In genomic region chr6:134146268-134147032, GRCh38 we compare ENCODE assay signal across 12 cellular contexts.
"Had no signal": no experiment of that assay in that cellular context is flagged by ENCODE, and none has a peak within 500 bp of the region (broad histone marks: within the 10 kb centered on the region; RNA-seq: fewer than 3 reads in every experiment).

No MANE protein-coding gene starts in this region.

- H3K27ac ChIP-seq: dorsolateral prefrontal cortex, right atrium auricular region, SJSA1, thoracic aorta had no signal

- H3K4me1 ChIP-seq: SJSA1 had no signal

- H3K4me3 ChIP-seq: dorsolateral prefrontal cortex, right atrium auricular region, SJSA1, thoracic aorta had no signal

- DNase-seq: activated CD4-positive, alpha-beta T cell treated with anti-CD3 and anti-CD28 coated beads, Interleukin-2, amount 10 ng/mL, durations not matched to agents 7 days and 5 days; activated CD4-positive, CD25-positive, alpha-beta regulatory T cell; activated CD8-positive, alpha-beta memory T cell treated with anti-CD3 and anti-CD28 coated beads for 24 hours; activated gamma-delta T cell treated with Interleukin-2 at 50 U/mL for 16 hours; activated naive CD8-positive, alpha-beta T cell treated with anti-CD3 and anti-CD28 coated beads, Interleukin-2, amount 10 ng/mL, durations not matched to agents 7 days and 5 days; anterior cingulate cortex; dorsolateral prefrontal cortex; foreskin melanocyte; head of caudate nucleus had no signal

- H3K9me3 ChIP-seq: right atrium auricular region, SJSA1, thoracic aorta had no signal

- H3K36me3 ChIP-seq: right atrium auricular region, SJSA1, thoracic aorta had no signal

- H3K27me3 ChIP-seq: dorsolateral prefrontal cortex, right atrium auricular region, SJSA1 had no signal
